Comparison of ENCODE assay signal across 8 cellular contexts in the genomic region with DNA sequence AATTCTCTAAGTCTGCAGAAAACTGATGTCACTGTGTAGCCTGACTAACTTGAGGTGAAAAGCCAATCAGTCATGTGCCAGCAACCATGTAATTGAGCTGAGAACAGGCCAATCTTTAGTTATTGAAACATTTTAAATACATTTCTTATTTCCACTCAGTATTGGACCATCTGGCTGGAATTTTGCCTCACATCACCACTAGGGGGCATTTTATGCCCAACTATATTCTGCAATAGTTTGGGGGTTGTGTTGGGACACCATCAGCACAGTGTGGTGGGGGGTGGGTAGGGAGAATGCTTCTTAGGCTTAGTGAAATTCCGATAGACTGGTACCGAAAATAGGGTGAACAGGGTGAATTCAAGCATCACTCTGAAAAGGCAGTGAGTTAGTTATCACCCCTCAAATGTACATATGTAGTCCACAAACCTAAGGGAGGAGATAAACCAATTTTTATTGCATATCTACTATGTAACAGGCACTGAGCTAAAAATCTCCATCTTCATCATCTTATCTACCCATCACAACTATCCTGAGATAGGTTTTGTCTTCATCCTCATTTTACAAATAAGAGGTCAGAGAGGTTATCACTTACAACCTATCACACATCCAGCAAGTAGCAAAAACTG. TPM values are rescaled to one million over a fixed set of nuclear protein-coding genes. Genes with fewer than 3 reads are reported as not detected.
DNase-seq lines count a peak whose midpoint lies in the region; ATAC-seq and TF ChIP-seq lines count a peak whose summit lies in the region.

No MANE protein-coding gene starts in this region.

- H3K27me3 ChIP-seq in Panc1 (ENCODE audit: control insufficient read depth, insufficient read depth, low read length) (no peaks in the 10 kb centered on the region), transverse colon (no peaks in the 10 kb centered on the region), uterus (no peaks in the 10 kb centered on the region)

- intact Hi-C loops in Panc1 (cut with micrococcal nuclease; ENCODE audit: unreplicated experiment) (no loop called here), transverse colon (cut with DNase I; ENCODE audit: low total_unique reads) (no loop called here), uterus (cut with DNase I; ENCODE audit: low total_unique reads) (no loop called here)

- TF ChIP-seq EP300 in transverse colon (IDR thresholded peaks at IDR 0.05; ENCODE audit: low read depth): no peak

- H3K4me1 ChIP-seq in Panc1 (ENCODE audit: control insufficient read depth, insufficient read depth, low read length): no peaks in the 10 kb centered on the region
- H3K4me1 ChIP-seq in transverse colon: no peaks in the 10 kb centered on the region
- H3K4me1 ChIP-seq in uterus: no peaks in the 10 kb centered on the region

- WGBS in transverse colon (ENCODE audit: low coverage in 1 of 2), 2 donors: 63 to 100% methylated on average over 1 to 2 of the region's 2 CpGs

- peak; percentile 50 for TF ChIP-seq CTCF in AG10803 (conservative IDR thresholded peaks at IDR 0.05; ENCODE audit: low read length)
- TF ChIP-seq CTCF in GM13976 (IDR thresholded peaks at IDR 0.05; ENCODE audit: borderline replicate concordance, control extremely low read depth, extremely low read depth, insufficient read depth, missing control alignments): peak; percentile 48
- peak; percentile 85 for TF ChIP-seq CTCF in Panc1 (IDR thresholded peaks at IDR 0.05)
- peak; percentile 58 for TF ChIP-seq CTCF in foreskin fibroblast (IDR thresholded peaks at IDR 0.05; ENCODE audit: low read depth, low read length)
- peak in 4 of 5 experiments; percentile 27 to 49 (median 37) for TF ChIP-seq CTCF in transverse colon (IDR thresholded peaks at IDR 0.05)
- TF ChIP-seq CTCF in uterus (IDR thresholded peaks at IDR 0.05): no peak

- in situ Hi-C loops in GM13976 (cut with MboI; ENCODE audit: low sequenced_read_pairs, unreplicated experiment) (no loop called here), Panc1 (cut with HindIII; ENCODE audit: low pct_unique_long_range_greater_than_20kb, low sequenced_read_pairs) (no loop called here), transverse colon (cut with MboI; ENCODE audit: low pct_ligation_motif_present in 1 of 4, low pct_unique_long_range_greater_than_20kb in 1 of 4, low sequenced_read_pairs in 3 of 4) (no loop called here)

- ATAC-seq in HG02973 (IDR thresholded peaks at IDR 0.05; ENCODE audit: unreplicated experiment) (peak; percentile 60), Panc1 (peak; percentile 85)

- CTCF ChIA-PET in Panc1 (lab: Charles Lee): no interaction called here

- DNase-seq in AG10803 (ENCODE audit: low read depth) (peak; percentile 7), GM13976 (ENCODE audit: low spot score) (peak; percentile 35), Panc1 (ENCODE audit: low read depth, low spot score) (peak; percentile 13), foreskin fibroblast (peak in 1 of 2 donors; percentile 5), transverse colon (no peak), uterus (no peak), GM19240 (ENCODE audit: insufficient read length, low spot score) (no peak)

- TF ChIP-seq POLR2A in transverse colon (IDR thresholded peaks at IDR 0.05) (no peak), uterus (IDR thresholded peaks at IDR 0.05) (no peak)

- BruUV-seq in Panc1 (replicated peaks; lab: Mats Ljungman, UMichigan): no TSS peak

- H3K27ac ChIP-seq in Panc1 (ENCODE audit: low read length) (no peak overlapping the region), transverse colon (no peak overlapping the region), uterus (no peak overlapping the region)

- no peaks in the 10 kb centered on the region for H3K36me3 ChIP-seq in Panc1 (ENCODE audit: control insufficient read depth, insufficient read depth, low read length)
- no peaks in the 10 kb centered on the region for H3K36me3 ChIP-seq in transverse colon
- H3K36me3 ChIP-seq in uterus: no peaks in the 10 kb centered on the region

- POLR2A ChIA-PET in Panc1 (lab: Charles Lee): interaction anchor here (0.6 kb wide), 1 partner anchor 360 kb away, joined by 20 read pairs; no protein-coding TSS in a partner anchor

- H3K9me3 ChIP-seq in Panc1 (ENCODE audit: control insufficient read depth, insufficient read depth, low read depth, low read length) (no peaks in the 10 kb centered on the region), transverse colon (no peaks in the 10 kb centered on the region), uterus (no peaks in the 10 kb centered on the region)

- H3K4me3 ChIP-seq in AG10803 (ENCODE audit: low read length): no peak overlapping the region
- no peak overlapping the region for H3K4me3 ChIP-seq in Panc1 (ENCODE audit: low read depth in 2 of 2, low read length in 2 of 2)
- no peak overlapping the region for H3K4me3 ChIP-seq in foreskin fibroblast (ENCODE audit: low read depth in 1 of 2, low read length in 2 of 2)
- no peak overlapping the region for H3K4me3 ChIP-seq in transverse colon
- no peak overlapping the region for H3K4me3 ChIP-seq in uterus

RNA-seq across cellular contexts. Expression of gene NPSR1, which starts 17.8 kb away (rescaled TPM):
- total RNA-seq in Panc1 (2021; ENCODE audit: unreplicated experiment): not detected
- polyA plus RNA-seq in Panc1 (2012; ENCODE audit: insufficient read length): not detected
- total RNA-seq in transverse colon: 1 to 10 TPM in 1 of 4 donors, under 1 TPM in 1, not detected in 2; 0.95 to 9.7 TPM
- total RNA-seq in uterus: not detected

Comparison
In these comparisons a context has a peak if more than half of its experiments do, and no peak if none do; other contexts are left out.
1. DNase-seq: peak in AG10803 (single experiment), GM13976 (single experiment) and Panc1 (single experiment); none in transverse colon (single experiment), uterus (0 of 2) and GM19240 (single experiment).
2. CTCF ChIP-seq: peak in AG10803 (single experiment), GM13976 (single experiment), Panc1 (single experiment), foreskin fibroblast (single experiment) and transverse colon (4 of 5); none in uterus (0 of 4).